Comparison of ENCODE assay signal across 8 cellular contexts in the genomic region with DNA sequence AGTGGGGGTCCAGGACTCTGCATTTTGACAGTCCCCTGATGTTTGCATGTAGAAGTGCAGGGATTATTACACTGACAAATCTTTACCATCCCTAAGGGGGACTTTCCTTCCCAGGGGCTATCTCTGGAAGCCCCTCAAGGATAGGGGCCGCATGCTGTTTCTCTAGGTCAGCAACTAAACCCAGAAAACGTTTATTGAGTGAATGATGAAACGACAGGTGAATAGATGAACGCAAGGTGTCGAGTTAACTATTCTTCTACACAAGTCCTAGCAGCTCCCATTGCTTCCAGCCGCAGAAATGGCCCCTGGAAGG. TPM values are rescaled to one million over a fixed set of nuclear protein-coding genes. Genes with fewer than 3 reads are reported as not detected.
DNase-seq lines count a peak whose midpoint lies in the region; ATAC-seq and TF ChIP-seq lines count a peak whose summit lies in the region.

No MANE protein-coding gene starts in this region.

- CTCF ChIA-PET in A673 (lab: Charles Lee): no interaction called here

- BruUV-seq in A673 (replicated peaks; lab: Mats Ljungman, UMichigan): no TSS peak

- POLR2A ChIA-PET in A673 (lab: Charles Lee; ENCODE audit: low non-redundant PET): no interaction called here

- peak overlapping the region; percentile 89 for H3K4me3 ChIP-seq in A673 (ENCODE audit: low read depth, low read length, poor library complexity, severe bottlenecking)
- peak overlapping the region; percentile 79 to 100 (median 88) for H3K4me3 ChIP-seq in breast epithelium
- H3K4me3 ChIP-seq in mucosa of stomach (ENCODE audit: low read length): peak overlapping the region; percentile 58

- ATAC-seq in HG03064 (IDR thresholded peaks at IDR 0.05; ENCODE audit: low read depth, unreplicated experiment) (peak; percentile 0), GM21717 (IDR thresholded peaks at IDR 0.05; ENCODE audit: unreplicated experiment) (no peak)

- peak overlapping the region; percentile 75 for H3K9ac ChIP-seq in mucosa of stomach (ENCODE audit: low read length)

- H3K9me3 ChIP-seq in A673 (ENCODE audit: low read depth, low read length, poor library complexity, severe bottlenecking) (no peaks in the 10 kb centered on the region), breast epithelium (peaks cover 0 to 9% of the 10 kb centered on the region in 2 donors), mucosa of stomach (ENCODE audit: control insufficient read depth, low read length) (no peaks in the 10 kb centered on the region)

- no peak overlapping the region for H3K27ac ChIP-seq in A673 (ENCODE audit: low read depth, low read length, poor library complexity, severe bottlenecking)
- peak overlapping the region; percentile 91 to 96 for H3K27ac ChIP-seq in breast epithelium

- H3K36me3 ChIP-seq in A673 (ENCODE audit: insufficient read depth, low read length, poor library complexity, severe bottlenecking) (no peaks in the 10 kb centered on the region), breast epithelium (peaks cover 4% of the 10 kb centered on the region), mucosa of stomach (ENCODE audit: control insufficient read depth, insufficient read depth, low read length) (no peaks in the 10 kb centered on the region)

- TF ChIP-seq CTCF in A673 (conservative IDR thresholded peaks at IDR 0.05; ENCODE audit: low read depth, low read length) (no peak), breast epithelium (IDR thresholded peaks at IDR 0.05) (no peak)

- intact Hi-C loops in A673 (cut with micrococcal nuclease; ENCODE audit: unreplicated experiment): no loop called here
- intact Hi-C loops in breast epithelium (cut with DNase I; ENCODE audit: low total_unique reads): no loop called here

- H3K27me3 ChIP-seq in A673 (replicated peaks; ENCODE audit: insufficient read depth, low read depth, low read length, poor library complexity): no peaks in the 10 kb centered on the region
- H3K27me3 ChIP-seq in breast epithelium: no peaks in the 10 kb centered on the region
- H3K27me3 ChIP-seq in mucosa of stomach (ENCODE audit: control insufficient read depth, insufficient read depth, low read length): no peaks in the 10 kb centered on the region

- TF ChIP-seq POLR2A in breast epithelium (IDR thresholded peaks at IDR 0.05): no peak

- DNase-seq in A673 (ENCODE audit: low spot score) (no peak), breast epithelium (ENCODE audit: low spot score in 2 of 2) (no peak), NCI-H1048 (lab: John Stamatoyannopoulos, UW) (no peak), ureter (ENCODE audit: low spot score) (no peak), foreskin melanocyte (no peak)

- H3K4me1 ChIP-seq in A673 (ENCODE audit: insufficient read depth, low read length, poor library complexity, severe bottlenecking) (peaks cover 6% of the 10 kb centered on the region), breast epithelium (no peaks in the 10 kb centered on the region), mucosa of stomach (ENCODE audit: control insufficient read depth, insufficient read depth, low read length) (no peaks in the 10 kb centered on the region)

RNA-seq across cellular contexts. Expression of a gene that starts 0.3 kb away (rescaled TPM):
- total RNA-seq in A673 (2021): 140 and 151 TPM in 2 replicates
- total RNA-seq in breast epithelium: 100 to 1,000 TPM; 173 to 360 (median 265) TPM
- 438 TPM for total RNA-seq in ureter
